In genomic region chr2:36485521-36485920, GRCh38 we compare ENCODE assay signal across 13 cellular contexts.
DNase-seq lines count a peak whose midpoint lies in the region; ATAC-seq and TF ChIP-seq lines count a peak whose summit lies in the region.
"Had no signal": no experiment of that assay in that cellular context is flagged by ENCODE, and none has a peak within 500 bp of the region (broad histone marks: within the 10 kb centered on the region; RNA-seq: fewer than 3 reads in every experiment).

No MANE protein-coding gene starts in this region.

- H3K4me1 Mint-ChIP-seq in HFFc6 (ENCODE audit: low read depth), result peaks cover 100% of the 10 kb centered on the region
- H3K4me1 Mint-ChIP-seq in chondrocyte (ENCODE audit: low read depth), result peaks cover 83% of the 10 kb centered on the region
- peaks cover 4% of the 10 kb centered on the region for H3K4me1 Mint-ChIP-seq in activated T-helper 17 cell treated with anti-CD3 and anti-CD28 coated beads, Interleukin-2, amount 50 U/mL, for 72 hours

- peaks cover 16% of the 10 kb centered on the region for H3K36me3 ChIP-seq in suprapubic skin

- TF ChIP-seq CTCF in HFFc6 (IDR thresholded peaks at IDR 0.05) (no peak), chondrocyte (IDR thresholded peaks at IDR 0.05) (no peak), suprapubic skin (IDR thresholded peaks at IDR 0.05) (no peak)

- H3K27me3 Mint-ChIP-seq in HFFc6 (ENCODE audit: insufficient read depth) (peaks cover 60% of the 10 kb centered on the region), chondrocyte (ENCODE audit: low read depth) (no peaks in the 10 kb centered on the region)
- H3K27me3 Mint-ChIP-seq in activated T-helper 17 cell treated with anti-CD3 and anti-CD28 coated beads, Interleukin-2, amount 50 U/mL, for 72 hours, result no peaks in the 10 kb centered on the region

- no peak overlapping the region for H3K4me3 ChIP-seq in suprapubic skin
- H3K4me3 ChIP-seq: skin epidermis, testis had no signal

- H3K27me3 ChIP-seq in suprapubic skin, result no peaks in the 10 kb centered on the region
- H3K27me3 ChIP-seq: testis had no signal

- DNase-seq in HFFc6, result peak; percentile 89
- no peak for DNase-seq in chondrocyte (ENCODE audit: low spot score)
- peak; percentile 74 for DNase-seq in kidney tubule cell (ENCODE audit: low spot score)
- DNase-seq in suprapubic skin (ENCODE audit: low spot score in 2 of 2), result no peak
- no peak for DNase-seq in ureter (ENCODE audit: low spot score)
- no peak for DNase-seq in activated T-cell treated with anti-CD3 and anti-CD28 coated beads, Interleukin-2, amount 50 U/mL, for 48 hours
- DNase-seq: activated effector memory CD4-positive, alpha-beta T cell treated with anti-CD3 and anti-CD28 coated beads, Interleukin-2, amount 50 U/mL, for 16 hours; GF-D8; testis had no signal

- H3K27ac Mint-ChIP-seq in HFFc6 (peak overlapping the region; percentile 96), chondrocyte (ENCODE audit: unreplicated experiment) (peak overlapping the region; percentile 92)
- no peak overlapping the region for H3K27ac Mint-ChIP-seq in activated T-helper 17 cell treated with anti-CD3 and anti-CD28 coated beads, Interleukin-2, amount 50 U/mL, for 72 hours
- H3K27ac Mint-ChIP-seq: T-helper 2 cell treated with Interferon-gamma antibody and Interleukin-4, amounts not matched to agents 5 μg/mL and 100 μg/mL, for 36 hours had no signal

- H3K4me3 Mint-ChIP-seq in HFFc6, result peak overlapping the region; percentile 73
- H3K4me3 Mint-ChIP-seq in chondrocyte (ENCODE audit: unreplicated experiment), result no peak overlapping the region
- H3K4me3 Mint-ChIP-seq in activated T-helper 17 cell treated with anti-CD3 and anti-CD28 coated beads, Interleukin-2, amount 50 U/mL, for 72 hours, result no peak overlapping the region
- H3K4me3 Mint-ChIP-seq: T-helper 2 cell treated with Interferon-gamma antibody and Interleukin-4, amounts not matched to agents 5 μg/mL and 100 μg/mL, for 36 hours had no signal

- H3K27ac ChIP-seq in suprapubic skin, result peak overlapping the region; percentile 62

- no peaks in the 10 kb centered on the region for H3K9me3 ChIP-seq in suprapubic skin
- H3K9me3 ChIP-seq: testis had no signal

- H3K36me3 Mint-ChIP-seq in HFFc6 (ENCODE audit: low read depth) (peaks cover 78% of the 10 kb centered on the region), chondrocyte (ENCODE audit: low read depth) (peaks cover 19% of the 10 kb centered on the region)
- H3K36me3 Mint-ChIP-seq in activated T-helper 17 cell treated with anti-CD3 and anti-CD28 coated beads, Interleukin-2, amount 50 U/mL, for 72 hours (ENCODE audit: low read depth), result peaks cover 11% of the 10 kb centered on the region

- WGBS in suprapubic skin, result 24% methylated on average over 4 of the region's 4 CpGs

- H3K9me3 Mint-ChIP-seq in HFFc6 (peaks cover 9% of the 10 kb centered on the region; the same call in 1 of the 2 replicates), chondrocyte (ENCODE audit: low read depth) (no peaks in the 10 kb centered on the region)
- H3K9me3 Mint-ChIP-seq in activated T-helper 17 cell treated with anti-CD3 and anti-CD28 coated beads, Interleukin-2, amount 50 U/mL, for 72 hours, result no peaks in the 10 kb centered on the region
- H3K9me3 Mint-ChIP-seq: T-helper 2 cell treated with Interferon-gamma antibody and Interleukin-4, amounts not matched to agents 5 μg/mL and 100 μg/mL, for 36 hours had no signal

- TF ChIP-seq EP300 in suprapubic skin (IDR thresholded peaks at IDR 0.05), result peak; percentile 29

- peaks cover 27% of the 10 kb centered on the region for H3K4me1 ChIP-seq in suprapubic skin

- TF ChIP-seq POLR2A in suprapubic skin (IDR thresholded peaks at IDR 0.05), result no peak

- no peak for ATAC-seq in activated T-helper 17 cell treated with anti-CD3 and anti-CD28 coated beads, Interleukin-2, amount 50 U/mL, for 72 hours (replicated peaks)
- no peak for ATAC-seq in HG03457 (IDR thresholded peaks at IDR 0.05; ENCODE audit: unreplicated experiment)

Comparison
In these comparisons a context has a peak if more than half of its experiments do, and no peak if none do; other contexts are left out.
1. DNase-seq: peak in HFFc6 (single experiment) and kidney tubule cell (single experiment); none in chondrocyte (single experiment), suprapubic skin (0 of 2), ureter (single experiment) and activated T-cell treated with anti-CD3 and anti-CD28 coated beads, Interleukin-2, amount 50 U/mL, for 48 hours (0 of 2).